1 cellular context compared by ENCODE assay signal in genomic region chr6:149140137-149140909, GRCh38.
A peak's percentile ranks its signal among the peaks of the same experiment; 100 is the strongest.
TF ChIP-seq lines count a peak whose summit lies in the region.

No MANE protein-coding gene starts in this region.

TF ChIP-seq in K562, 482 proteins besides CTCF, POLR2A, EP300 and RAD21 (continued from another document and continues in another):
- TF ChIP-seq PKNOX1 (IDR thresholded peaks at IDR 0.05) (peak; percentile 81), AFF1 (IDR thresholded peaks at IDR 0.05; ENCODE audit: low read depth in 1 of 2, partially characterized antibody in 2 of 2) (peak in 1 of 2 experiments; percentile 84), ZNF696 (CRISPR knock-in tag; conservative IDR thresholded peaks at IDR 0.05) (no peak), ZNF766 (CRISPR knock-in tag; conservative IDR thresholded peaks at IDR 0.05) (0 out of 2 replicates have a peak, but pooled peaks have one; percentile 60), ZNF253 (CRISPR knock-in tag; conservative IDR thresholded peaks at IDR 0.05) (no peak), SMAD3 (CRISPR knock-in tag; conservative IDR thresholded peaks at IDR 0.05) (no peak), IRF2 (CRISPR knock-in tag; IDR thresholded peaks at IDR 0.05) (no peak), SOX6 (IDR thresholded peaks at IDR 0.05) (peak; percentile 98), DNMT1 (IDR thresholded peaks at IDR 0.05) (no peak), ZNF668 (CRISPR knock-in tag; IDR thresholded peaks at IDR 0.05) (no peak), HNRNPK (IDR thresholded peaks at IDR 0.05; ENCODE audit: low read depth, low read length, poor library complexity, severe bottlenecking) (no peak), SFPQ (IDR thresholded peaks at IDR 0.05; ENCODE audit: low read depth, low read length) (no peak), CBFA2T3 (IDR thresholded peaks at IDR 0.05) (peak; percentile 98), CXXC5 (CRISPR knock-in tag; IDR thresholded peaks at IDR 0.05) (peak; percentile 80), KDM2B (CRISPR knock-in tag; IDR thresholded peaks at IDR 0.05) (no peak), TFAP4 (CRISPR knock-in tag; IDR thresholded peaks at IDR 0.05; ENCODE audit: borderline replicate concordance) (peak; percentile 46; the same call in 1 of the 2 replicates), MCM7 (IDR thresholded peaks at IDR 0.05) (no peak), ZC3H4 (CRISPR knock-in tag; IDR thresholded peaks at IDR 0.05; ENCODE audit: borderline replicate concordance) (no peak), HNRNPH1 (optimal IDR thresholded peaks at IDR 0.05; ENCODE audit: low read depth, low read length) (no peak), TBP (optimal IDR thresholded peaks at IDR 0.05; ENCODE audit: low read depth, low read length) (no peak), TARDBP (IDR thresholded peaks at IDR 0.05) (peak; percentile 70; the same call in 1 of the 2 replicates), E2F6 (IDR thresholded peaks at IDR 0.05; ENCODE audit: borderline replicate concordance in 1 of 2, extremely low read depth in 1 of 2, insufficient read depth in 1 of 2, insufficient read length in 1 of 2, low read depth in 1 of 2, low read length in 1 of 2, poor library complexity in 1 of 2, severe bottlenecking in 1 of 2) (no peak), DPF2 (IDR thresholded peaks at IDR 0.05) (peak; percentile 99), PHB2 (IDR thresholded peaks at IDR 0.05; ENCODE audit: low read depth) (peak; percentile 74), ZNF699 (CRISPR knock-in tag; IDR thresholded peaks at IDR 0.05; ENCODE audit: insufficient replicate concordance) (no peak), GTF2E2 (tag; IDR thresholded peaks at IDR 0.05) (peak; percentile 72; the same call in 1 of the 2 replicates), ZNF263 (CRISPR knock-in tag; IDR thresholded peaks at IDR 0.05; ENCODE audit: borderline replicate concordance) (no peak), RBM15 (IDR thresholded peaks at IDR 0.05; ENCODE audit: insufficient read depth, low read length) (no peak), ETV6 (IDR thresholded peaks at IDR 0.05; ENCODE audit: borderline replicate concordance in 1 of 2, low read depth in 2 of 2, low read length in 1 of 2) (no peak), ETV6 (CRISPR knock-in tag; IDR thresholded peaks at IDR 0.05; ENCODE audit: borderline replicate concordance) (no peak), RFX7 (CRISPR knock-in tag; IDR thresholded peaks at IDR 0.05) (no peak), YBX1 (IDR thresholded peaks at IDR 0.05) (no peak), ZNF3 (CRISPR knock-in tag; IDR thresholded peaks at IDR 0.05) (no peak), GATAD2A (IDR thresholded peaks at IDR 0.05) (no peak), TEAD2 (tag; IDR thresholded peaks at IDR 0.05) (no peak), SRSF1 (IDR thresholded peaks at IDR 0.05; ENCODE audit: low read depth, low read length) (no peak), ZNF277 (CRISPR knock-in tag; IDR thresholded peaks at IDR 0.05; ENCODE audit: borderline replicate concordance) (no peak), ZNF41 (CRISPR knock-in tag; conservative IDR thresholded peaks at IDR 0.05) (no peak), E2F8 (IDR thresholded peaks at IDR 0.05; ENCODE audit: low read depth, partially characterized antibody) (no peak), KHSRP (IDR thresholded peaks at IDR 0.05) (peak; percentile 72), SIX5 (IDR thresholded peaks at IDR 0.05; ENCODE audit: borderline replicate concordance in 1 of 2, insufficient read depth in 1 of 2, low read depth in 1 of 2, low read length in 2 of 2) (no peak), ZNF778 (CRISPR knock-in tag; IDR thresholded peaks at IDR 0.05) (no peak), THAP7 (CRISPR knock-in tag; IDR thresholded peaks at IDR 0.05) (no peak), MBD2 (IDR thresholded peaks at IDR 0.05; ENCODE audit: borderline replicate concordance, low read depth) (peak; percentile 18; the same call in 1 of the 2 replicates), RBM17 (IDR thresholded peaks at IDR 0.05; ENCODE audit: borderline replicate concordance, low read depth, low read length) (no peak), PHB (CRISPR knock-in tag; IDR thresholded peaks at IDR 0.05) (no peak), NUFIP1 (IDR thresholded peaks at IDR 0.05; ENCODE audit: partially characterized antibody) (peak; percentile 69), TFAM (CRISPR knock-in tag; conservative IDR thresholded peaks at IDR 0.05) (no peak), NFATC3 (IDR thresholded peaks at IDR 0.05) (no peak; the same call in 1 of the 2 replicates), HOMEZ (CRISPR knock-in tag; IDR thresholded peaks at IDR 0.05) (no peak), ZSCAN32 (CRISPR knock-in tag; IDR thresholded peaks at IDR 0.05) (0 out of 2 replicates have a peak, but pooled peaks have one; percentile 7), HOXB6 (CRISPR knock-in tag; IDR thresholded peaks at IDR 0.05; ENCODE audit: borderline replicate concordance) (no peak), BRF2 (IDR thresholded peaks at IDR 0.05; ENCODE audit: borderline replicate concordance, insufficient read depth, insufficient read length) (no peak), FOXA1 (IDR thresholded peaks at IDR 0.05; ENCODE audit: borderline replicate concordance) (no peak), NCOA6 (IDR thresholded peaks at IDR 0.05) (no peak), RCOR1 (IDR thresholded peaks at IDR 0.05; ENCODE audit: borderline replicate concordance in 1 of 2, low read depth in 2 of 2, low read length in 2 of 2) (peak in 1 of 2 experiments; percentile 93; a peak in 3 of 4 replicates), RBBP5 (IDR thresholded peaks at IDR 0.05; ENCODE audit: borderline replicate concordance, insufficient read depth, low read length, poor library complexity, severe bottlenecking) (peak; percentile 75)
